ENCODE assay signal across 8 cellular contexts in the genomic region with DNA sequence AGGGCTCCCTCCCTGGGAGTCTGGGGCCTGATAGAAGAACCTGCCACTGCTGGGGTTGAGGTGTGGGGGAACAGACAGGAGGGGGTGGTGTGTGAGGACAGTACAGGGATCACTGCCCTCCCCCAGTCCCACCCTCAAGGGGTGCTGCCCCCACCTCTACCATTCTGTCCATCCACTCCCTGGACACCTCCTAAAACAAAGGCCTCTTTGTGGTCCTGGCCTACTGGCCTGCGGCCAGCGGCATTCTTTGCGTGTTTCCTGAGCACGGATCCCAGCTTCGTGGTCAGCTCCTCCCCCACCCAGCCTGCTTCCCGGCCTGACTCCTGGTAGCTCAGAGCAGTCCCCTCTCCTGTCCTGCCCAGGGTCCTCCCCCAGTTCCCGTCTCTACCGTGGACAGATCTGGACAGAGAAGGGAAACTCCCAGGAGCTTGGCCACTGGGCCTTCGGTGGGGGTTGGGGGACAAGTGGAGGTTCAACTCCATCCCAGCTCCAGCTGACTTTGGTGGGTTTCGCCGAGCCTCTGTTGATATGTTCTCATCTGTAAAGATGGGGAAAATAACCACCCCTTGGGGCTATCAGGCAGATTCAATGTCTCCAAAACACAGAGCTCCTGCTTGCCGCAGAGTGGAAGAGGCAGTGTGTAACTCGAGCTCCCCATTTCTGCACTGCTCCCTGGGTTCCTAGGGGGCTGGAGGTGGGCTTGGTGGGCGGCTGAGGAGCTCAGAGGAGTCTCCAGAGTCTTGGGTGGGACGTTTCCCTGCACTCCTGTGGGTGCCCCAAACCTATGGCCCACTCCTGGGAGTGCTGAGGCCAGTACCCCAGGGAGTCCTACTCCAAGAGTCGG. TPM values are rescaled to one million over a fixed set of nuclear protein-coding genes. Genes with fewer than 3 reads are reported as not detected.
DNase-seq lines count a peak whose midpoint lies in the region; ATAC-seq and TF ChIP-seq lines count a peak whose summit lies in the region.

No MANE protein-coding gene starts in this region.

- no peak for TF ChIP-seq POLR2A in spleen (IDR thresholded peaks at IDR 0.05)
- TF ChIP-seq POLR2A in GM18505 (IDR thresholded peaks at IDR 0.05; ENCODE audit: borderline replicate concordance, extremely low read depth, insufficient read depth, insufficient read length) = no peak

- H4K20me1 ChIP-seq in MM.1S (ENCODE audit: insufficient read depth, low read length) = no peaks in the 10 kb centered on the region

- POLR2A ChIA-PET in HEK293 (lab: Yijun Ruan, JAX) = interaction anchor here (0.6 to 2.0 kb wide), 11 partner anchors 9 to 875 kb away, joined by 3 to 7 read pairs (median 3); no protein-coding TSS in a partner anchor

- TF ChIP-seq CTCF in HEK293 (tag by site-specific recombination; IDR thresholded peaks at IDR 0.05) = no peak
- no peak for TF ChIP-seq CTCF in brain (conservative IDR thresholded peaks at IDR 0.05)
- TF ChIP-seq CTCF in spleen (IDR thresholded peaks at IDR 0.05 in 8 of 11, conservative IDR thresholded peaks at IDR 0.05 in 3 of 11) = no peak
- TF ChIP-seq CTCF in MM.1S (IDR thresholded peaks at IDR 0.05; ENCODE audit: low read length) = no peak

- DNase-seq in iris pigment epithelial cell (ENCODE audit: low read depth) (peak; percentile 90), spleen (no peak), NCI-H187 treated with DMSO at 0.1 percent for 48 hours (lab: John Stamatoyannopoulos, UW) (no peak), MM.1S (no peak), SKM-1 (lab: John Stamatoyannopoulos, UW; ENCODE audit: unreplicated experiment) (no peak)

- H3K4me1 ChIP-seq in HEK293 (ENCODE audit: control insufficient read depth, insufficient read depth, low read length) (peaks cover 47% of the 10 kb centered on the region), spleen (peaks cover 19 to 80% (median 45%) of the 10 kb centered on the region in 6 donors), MM.1S (ENCODE audit: low read length) (peaks cover 7% of the 10 kb centered on the region)

- H3K9me2 ChIP-seq in MM.1S (replicated peaks; ENCODE audit: insufficient read depth, low read length) = no peaks in the 10 kb centered on the region

- peak overlapping the region; percentile 18 to 82 (median 58) for H3K4me3 Mint-ChIP-seq in brain

- intact Hi-C loops in spleen (cut with DNase I; ENCODE audit: low total_unique reads) = no loop called here

- H3K4me3 ChIP-seq in HEK293 (ENCODE audit: low read depth, low read length) (no peak overlapping the region), spleen (no peak overlapping the region), MM.1S (ENCODE audit: low read length) (no peak overlapping the region)

- peaks cover 0 to 10% (median 0%) of the 10 kb centered on the region in 5 experiments for H3K9me3 Mint-ChIP-seq in brain

- H3K36me3 ChIP-seq in HEK293 (ENCODE audit: control insufficient read depth in 2 of 2, insufficient read depth in 1 of 2, low read length in 2 of 2) (no peaks in the 10 kb centered on the region), spleen (no peaks in the 10 kb centered on the region), MM.1S (replicated peaks; ENCODE audit: insufficient read depth, low read length) (no peaks in the 10 kb centered on the region)

- CTCF ChIA-PET in HEK293 (lab: Yijun Ruan, JAX) = interaction anchor here (0.6 to 15.8 kb wide), 14 partner anchors 7 to 89 kb away, joined by 3 to 247 read pairs (median 6); no protein-coding TSS in a partner anchor

- H3K27ac Mint-ChIP-seq in brain = peak overlapping the region; percentile 92 to 97 (median 94)

- WGBS in spleen, 5 donors = 54 to 77% (median 59%) methylated on average over 14 to 16 of the region's 16 CpGs

- no peak overlapping the region for H3K9ac ChIP-seq in MM.1S (ENCODE audit: low read length)

- no peak overlapping the region for H2AFZ ChIP-seq in MM.1S (ENCODE audit: low read length)

- H3K9me3 ChIP-seq in HEK293 (ENCODE audit: control insufficient read depth, insufficient read depth, low read depth, low read length) (no peaks in the 10 kb centered on the region), spleen (no peaks in the 10 kb centered on the region), MM.1S (replicated peaks; ENCODE audit: insufficient read depth, low read length) (no peaks in the 10 kb centered on the region)

- peaks cover 44% of the 10 kb centered on the region for H3K27me3 Mint-ChIP-seq in brain

- ATAC-seq in GM18505 (IDR thresholded peaks at IDR 0.05; ENCODE audit: unreplicated experiment) = no peak

- H3K27ac ChIP-seq in HEK293 (ENCODE audit: extremely low read depth, low read depth, low read length) = peak overlapping the region; percentile 19; the same call in 1 of the 2 replicates
- peak overlapping the region in 7 of 8 donors; percentile 58 to 76 (median 66) for H3K27ac ChIP-seq in spleen
- H3K27ac ChIP-seq in MM.1S (ENCODE audit: low read length) = no peak overlapping the region

- H3K4me1 Mint-ChIP-seq in brain = peaks cover 89% of the 10 kb centered on the region

- no peak overlapping the region for H3K4me2 ChIP-seq in MM.1S (ENCODE audit: low read depth, low read length)

- H3K27me3 ChIP-seq in spleen (replicated peaks in 1 of 7) = peaks cover 0 to 16% (median 0%) of the 10 kb centered on the region in 7 donors
- H3K27me3 ChIP-seq in MM.1S (replicated peaks; ENCODE audit: insufficient read depth, low read length) = peaks cover 23% of the 10 kb centered on the region

- no peaks in the 10 kb centered on the region for H3K36me3 Mint-ChIP-seq in brain

- H3K79me2 ChIP-seq in MM.1S (ENCODE audit: low read length) = no peaks in the 10 kb centered on the region

- H3F3A ChIP-seq in MM.1S (ENCODE audit: insufficient read depth, low read length) = no peaks in the 10 kb centered on the region

TF ChIP-seq in HEK293, 187 proteins besides CTCF, POLR2A, EP300 and RAD21 (continues in another document):
- TF ChIP-seq, protein P1, sequence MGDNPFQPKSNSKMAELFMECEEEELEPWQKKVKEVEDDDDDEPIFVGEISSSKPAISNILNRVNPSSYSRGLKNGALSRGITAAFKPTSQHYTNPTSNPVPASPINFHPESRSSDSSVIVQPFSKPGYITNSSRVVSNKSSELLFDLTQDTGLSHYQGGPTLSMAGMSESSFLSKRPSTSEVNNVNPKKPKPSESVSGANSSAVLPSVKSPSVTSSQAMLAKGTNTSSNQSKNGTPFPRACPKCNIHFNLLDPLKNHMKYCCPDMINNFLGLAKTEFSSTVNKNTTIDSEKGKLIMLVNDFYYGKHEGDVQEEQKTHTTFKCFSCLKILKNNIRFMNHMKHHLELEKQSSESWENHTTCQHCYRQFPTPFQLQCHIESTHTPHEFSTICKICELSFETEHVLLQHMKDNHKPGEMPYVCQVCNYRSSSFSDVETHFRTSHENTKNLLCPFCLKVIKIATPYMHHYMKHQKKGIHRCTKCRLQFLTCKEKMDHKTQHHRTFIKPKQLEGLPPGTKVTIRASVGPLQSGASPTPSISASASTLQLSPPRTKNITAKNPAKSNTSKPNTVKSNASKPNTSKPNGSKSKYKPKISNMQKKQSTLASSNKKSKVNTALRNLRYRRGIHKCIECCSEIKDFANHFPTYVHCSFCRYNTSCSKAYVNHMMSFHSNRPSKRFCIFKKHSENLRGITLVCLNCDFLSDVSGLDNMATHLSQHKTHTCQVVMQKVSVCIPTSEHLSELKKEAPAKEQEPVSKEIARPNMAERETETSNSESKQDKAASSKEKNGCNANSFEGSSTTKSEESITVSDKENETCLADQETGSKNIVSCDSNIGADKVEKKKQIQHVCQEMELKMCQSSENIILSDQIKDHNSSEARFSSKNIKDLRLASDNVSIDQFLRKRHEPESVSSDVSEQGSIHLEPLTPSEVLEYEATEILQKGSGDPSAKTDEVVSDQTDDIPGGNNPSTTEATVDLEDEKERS (tag by site-specific recombination; IDR thresholded peaks at IDR 0.05) = no peak
- TF ChIP-seq ZNF416 (tag by site-specific recombination; IDR thresholded peaks at IDR 0.05) (no peak), ZNF670 (tag by site-specific recombination; IDR thresholded peaks at IDR 0.05; ENCODE audit: low read depth) (no peak), YY1 (tag by site-specific recombination; IDR thresholded peaks at IDR 0.05) (no peak), ZBTB8A (tag by site-specific recombination; IDR thresholded peaks at IDR 0.05) (no peak), ZFHX2 (tag by site-specific recombination; conservative IDR thresholded peaks at IDR 0.05) (peak; percentile 64), EGR2 (tag by site-specific recombination; IDR thresholded peaks at IDR 0.05; ENCODE audit: low read depth) (peak; percentile 34; the same call in 1 of the 2 replicates), GLIS1 (tag by site-specific recombination; IDR thresholded peaks at IDR 0.05) (peak; percentile 85), ZNF707 (tag by site-specific recombination; IDR thresholded peaks at IDR 0.05) (no peak)
- TF ChIP-seq, protein P2, sequence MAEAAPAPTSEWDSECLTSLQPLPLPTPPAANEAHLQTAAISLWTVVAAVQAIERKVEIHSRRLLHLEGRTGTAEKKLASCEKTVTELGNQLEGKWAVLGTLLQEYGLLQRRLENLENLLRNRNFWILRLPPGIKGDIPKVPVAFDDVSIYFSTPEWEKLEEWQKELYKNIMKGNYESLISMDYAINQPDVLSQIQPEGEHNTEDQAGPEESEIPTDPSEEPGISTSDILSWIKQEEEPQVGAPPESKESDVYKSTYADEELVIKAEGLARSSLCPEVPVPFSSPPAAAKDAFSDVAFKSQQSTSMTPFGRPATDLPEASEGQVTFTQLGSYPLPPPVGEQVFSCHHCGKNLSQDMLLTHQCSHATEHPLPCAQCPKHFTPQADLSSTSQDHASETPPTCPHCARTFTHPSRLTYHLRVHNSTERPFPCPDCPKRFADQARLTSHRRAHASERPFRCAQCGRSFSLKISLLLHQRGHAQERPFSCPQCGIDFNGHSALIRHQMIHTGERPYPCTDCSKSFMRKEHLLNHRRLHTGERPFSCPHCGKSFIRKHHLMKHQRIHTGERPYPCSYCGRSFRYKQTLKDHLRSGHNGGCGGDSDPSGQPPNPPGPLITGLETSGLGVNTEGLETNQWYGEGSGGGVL (tag by site-specific recombination; IDR thresholded peaks at IDR 0.05) = peak; percentile 67

RNA-seq across cellular contexts. Expression of a gene that starts 48.7 kb away (rescaled TPM):
- polyA plus RNA-seq in brain (ENCODE audit: insufficient read depth, low read depth, low replicate concordance) = 2.3 TPM
- 10 to 100 TPM; 35.5 to 69.4 (median 50.0) TPM for total RNA-seq in spleen
- polyA plus RNA-seq in spleen = 10 to 100 TPM; 63.7 to 86.9 (median 68.0) TPM

RNA-seq across cellular contexts. Expression of a gene that starts 58.7 kb away (rescaled TPM):
- 239 TPM for polyA plus RNA-seq in brain (ENCODE audit: insufficient read depth, low read depth, low replicate concordance)
- 10 to 100 TPM; 12.3 to 41.4 (median 26.7) TPM for total RNA-seq in spleen
- 1 to 10 TPM; 1.1 to 7.7 (median 1.5) TPM for polyA plus RNA-seq in spleen

Comparison
In these comparisons a context has a peak if more than half of its experiments do, and no peak if none do; other contexts are left out.
1. RNA of a gene that starts 48.7 kb away (polyA plus RNA-seq): 63.7 to 86.9 TPM in spleen; 2.3 TPM in brain (single experiment); every median in the first group is over 10 times any median in the second.
2. RNA of a gene that starts 58.7 kb away (polyA plus RNA-seq): 239 TPM in brain (single experiment); 1.1 to 7.7 TPM in spleen; every median in the first group is over 10 times any median in the second.